33 cellular contexts compared by ENCODE assay signal in genomic region chr1:209116705-209117104, GRCh38.
"Had no signal": no experiment of that assay in that cellular context is flagged by ENCODE, and none has a peak within 500 bp of the region (broad histone marks: within the 10 kb centered on the region; RNA-seq: fewer than 3 reads in every experiment).

No MANE protein-coding gene starts in this region.

- DNase-seq: Kasumi-1, MG63, NCI-H1048, NCI-H1092 treated with DMSO at 0.1 percent for 48 hours, NCI-H1105 treated with DMSO at 0.1 percent for 48 hours, NCI-H1417, NCI-H1436, NCI-H146, NCI-H1694, NCI-H187, NCI-H1930, NCI-H2029 treated with DMSO at 0.1 percent for 48 hours, NCI-H2081 treated with DMSO at 0.1 percent for 48 hours, NCI-H2107, NCI-H2171, NCI-H226, NCI-H446 treated with DMSO at 0.1 percent for 48 hours, NCI-H510A, NCI-H524, NCI-H526, NCI-H69, NCI-H748 treated with DMSO at 0.1 percent for 48 hours, NCI-H82, PC-9, SHP77, SIG-M5, SJCRH30 had no signal

- H3K27me3 ChIP-seq: MG63, SJCRH30 had no signal

- H3K4me3 ChIP-seq: MG63, PC-9, SJCRH30, SK-N-MC had no signal

- H3K36me3 ChIP-seq: MG63, SJCRH30 had no signal

- H3K27ac ChIP-seq: PC-9, RWPE1, SJCRH30, SK-N-MC had no signal

- ATAC-seq: Panc1, Right ventricle myocardium inferior, SK-N-SH treated with all-trans-retinoic acid at 6 μM for 48 hours had no signal

- H3K9me3 ChIP-seq: SJCRH30 had no signal

- H3K4me2 ChIP-seq: PC-9 had no signal

- FAIRE-seq: RCC 7860 had no signal

- H2AFZ ChIP-seq: PC-9 had no signal
